ENCODE assay signal across 10 cellular contexts in the genomic region with DNA sequence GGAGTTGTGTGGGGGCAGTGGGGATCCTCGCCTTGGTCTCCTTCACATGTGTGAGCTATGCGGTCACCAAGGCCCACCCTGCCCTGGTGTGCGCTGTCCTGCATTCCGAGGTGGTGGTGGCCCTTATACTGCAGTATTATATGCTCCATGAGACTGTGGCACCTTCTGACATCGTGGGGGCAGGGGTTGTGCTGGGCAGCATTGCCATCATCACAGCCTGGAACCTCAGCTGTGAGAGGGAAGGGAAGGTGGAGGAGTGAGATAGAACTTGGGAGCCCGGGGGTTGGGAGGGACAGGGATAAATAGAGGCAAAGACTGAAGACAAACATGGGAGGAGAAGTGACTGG. TPM values are rescaled to one million over a fixed set of nuclear protein-coding genes. Genes with fewer than 3 reads are reported as not detected.
A peak's percentile ranks its signal among the peaks of the same experiment; 100 is the strongest.
DNase-seq lines count a peak whose midpoint lies in the region; TF ChIP-seq lines count a peak whose summit lies in the region.
"Not testable (repeated sequence)": the region's sequence is repeated elsewhere in the genome, so short reads cannot be mapped to it uniquely, and the experiment has no call there.
"Had no signal": no experiment of that assay in that cellular context is flagged by ENCODE, and none has a peak within 500 bp of the region (broad histone marks: within the 10 kb centered on the region; RNA-seq: fewer than 3 reads in every experiment).

No MANE protein-coding gene starts in this region.

- H3K4me1 Mint-ChIP-seq in Calu3 (ENCODE audit: low read depth, unreplicated experiment) (peaks cover 48% of the 10 kb centered on the region), MCF 10A (ENCODE audit: insufficient read depth, unreplicated experiment) (peaks cover 41% of the 10 kb centered on the region)
- H3K4me1 Mint-ChIP-seq in activated CD4-positive, alpha-beta memory T cell treated with anti-CD3 and anti-CD28 coated beads, Interleukin-2, amount 10 ng/mL, durations not matched to agents 7 days and 5 days: peaks cover 65% of the 10 kb centered on the region

- H3K9me3 Mint-ChIP-seq in Calu3 (ENCODE audit: low read depth, unreplicated experiment); activated CD4-positive, alpha-beta memory T cell treated with anti-CD3 and anti-CD28 coated beads, Interleukin-2, amount 10 ng/mL, durations not matched to agents 7 days and 5 days; MCF 10A (ENCODE audit: unreplicated experiment): not testable (repeated sequence)

- H3K9ac ChIP-seq in MM.1S (ENCODE audit: low read length): peak overlapping the region; percentile 95; the same call in 1 of the 2 replicates

- H3K4me3 Mint-ChIP-seq in Calu3 (ENCODE audit: low read depth, unreplicated experiment) (peak overlapping the region; percentile 93), MCF 10A (ENCODE audit: unreplicated experiment) (peak overlapping the region; percentile 79)
- H3K4me3 Mint-ChIP-seq in activated CD4-positive, alpha-beta memory T cell treated with anti-CD3 and anti-CD28 coated beads, Interleukin-2, amount 10 ng/mL, durations not matched to agents 7 days and 5 days: peak overlapping the region; percentile 87

- H3K9me3 ChIP-seq in MM.1S (replicated peaks; ENCODE audit: insufficient read depth, low read length); mesodermal cell (ENCODE audit: control insufficient read depth, low read length); prostate gland; tibial nerve: not testable (repeated sequence)

- H3F3A ChIP-seq in MM.1S (ENCODE audit: insufficient read depth, low read length): peaks cover 16% of the 10 kb centered on the region; the same call in 1 of the 2 replicates

- H3K27me3 ChIP-seq in MM.1S (replicated peaks; ENCODE audit: insufficient read depth, low read length); prostate gland (replicated peaks; ENCODE audit: insufficient read depth); tibial nerve: not testable (repeated sequence)

- TF ChIP-seq POLR2A in prostate gland (IDR thresholded peaks at IDR 0.05); tibial nerve (IDR thresholded peaks at IDR 0.05): not testable (repeated sequence)

- not testable (repeated sequence) for H3K36me3 ChIP-seq in MM.1S (replicated peaks; ENCODE audit: insufficient read depth, low read length); prostate gland; tibial nerve
- peaks cover 20% of the 10 kb centered on the region for H3K36me3 ChIP-seq in mesodermal cell (ENCODE audit: control insufficient read depth, insufficient read depth, low read length)

- peak overlapping the region; percentile 84; the same call in 1 of the 2 replicates for H3K4me3 ChIP-seq in MM.1S (ENCODE audit: low read length)
- H3K4me3 ChIP-seq in fibroblast of pulmonary artery (replicated peaks; ENCODE audit: low read depth, low read length): peak overlapping the region; percentile 85
- peak overlapping the region; percentile 60 for H3K4me3 ChIP-seq in mesodermal cell (ENCODE audit: extremely low read depth, insufficient read depth, low read length, poor library complexity, severe bottlenecking)
- H3K4me3 ChIP-seq in prostate gland: peak overlapping the region in 1 of 2 donors; percentile 63
- peak overlapping the region; percentile 42 to 71 (median 62) for H3K4me3 ChIP-seq in tibial nerve

- H3K9me2 ChIP-seq in MM.1S (replicated peaks; ENCODE audit: insufficient read depth, low read length): not testable (repeated sequence)

- BruUV-seq in Calu3 (replicated peaks; lab: Mats Ljungman, UMichigan); MCF 10A (replicated peaks; lab: Mats Ljungman, UMichigan): not testable (repeated sequence)

- H3K79me2 ChIP-seq in MM.1S (ENCODE audit: low read length): peaks cover 36% of the 10 kb centered on the region

- 43 to 100% methylated on average over 1 to 2 of the region's 6 CpGs for WGBS in mesodermal cell (ENCODE audit: insufficient coverage in 2 of 2), 2 experiments
- WGBS in prostate gland: 57% methylated on average over 6 of the region's 6 CpGs
- WGBS in tibial nerve, 2 donors: 66 to 69% methylated on average over 5 to 6 of the region's 6 CpGs

- POLR2A ChIA-PET in activated CD4-positive, alpha-beta memory T cell treated with anti-CD3 and anti-CD28 coated beads, Interleukin-2, amount 10 ng/mL, durations not matched to agents 7 days and 5 days (lab: Charles Lee): interaction anchor here (0.9 to 13.0 kb wide), 10 partner anchors 13 to 447 kb away, joined by 3 to 232 read pairs (median 24); a partner anchor contains a TSS
- POLR2A ChIA-PET in MCF 10A (lab: Yijun Ruan, JAX): interaction anchor here (0.6 to 5.1 kb wide), 9 partner anchors 23 to 657 kb away, joined by 3 to 90 read pairs (median 16); a partner anchor contains a TSS

- not testable (repeated sequence) for H2AFZ ChIP-seq in MM.1S (ENCODE audit: low read length)

- H3K4me1 ChIP-seq in MM.1S (ENCODE audit: low read length) (peaks cover 13% of the 10 kb centered on the region), mesodermal cell (ENCODE audit: control insufficient read depth, insufficient read depth, low read length, poor library complexity, severe bottlenecking) (peaks cover 39% of the 10 kb centered on the region), tibial nerve (peaks cover 0 to 64% (median 50%) of the 10 kb centered on the region in 4 donors)
- H3K4me1 ChIP-seq in prostate gland (replicated peaks): not testable (repeated sequence)

- DNase-seq in Calu3; MM.1S; activated CD4-positive, alpha-beta memory T cell treated with anti-CD3 and anti-CD28 coated beads, Interleukin-2, amount 10 ng/mL, durations not matched to agents 7 days and 5 days; MCF 10A (ENCODE audit: unreplicated experiment); fibroblast of pulmonary artery (ENCODE audit: low read depth); prostate gland (ENCODE audit: low spot score); tibial nerve (ENCODE audit: low spot score in 2 of 2): not testable (repeated sequence)

- H3K27ac ChIP-seq in MM.1S (ENCODE audit: low read length) (peak overlapping the region; percentile 90; the same call in 1 of the 2 replicates), mesodermal cell (ENCODE audit: low read depth, low read length, severe bottlenecking) (peak overlapping the region; percentile 99), prostate gland (peak overlapping the region; percentile 100), tibial nerve (peak overlapping the region; percentile 98 to 100 (median 99))

- intact Hi-C loops in Calu3 (cut with micrococcal nuclease; ENCODE audit: unreplicated experiment): not testable (repeated sequence)
- intact Hi-C loops in MCF 10A (cut with micrococcal nuclease) (loop anchor here (5.0 kb wide), 1 partner anchor 130 kb away; a partner anchor contains a TSS), prostate gland (cut with DNase I) (loop anchor here (10.0 kb wide), 2 partner anchors 128 to 202 kb away; a partner anchor contains a TSS)

- H4K20me1 ChIP-seq in MM.1S (ENCODE audit: insufficient read depth, low read length): not testable (repeated sequence)

- TF ChIP-seq CTCF in Calu3 (IDR thresholded peaks at IDR 0.05; ENCODE audit: unreplicated experiment); MM.1S (IDR thresholded peaks at IDR 0.05; ENCODE audit: low read length); MCF 10A (IDR thresholded peaks at IDR 0.05; ENCODE audit: unreplicated experiment); fibroblast of pulmonary artery (IDR thresholded peaks at IDR 0.05; ENCODE audit: low read length, missing control alignments); prostate gland (IDR thresholded peaks at IDR 0.05); tibial nerve (IDR thresholded peaks at IDR 0.05): not testable (repeated sequence)

- H3K27ac Mint-ChIP-seq in Calu3 (ENCODE audit: unreplicated experiment) (peak overlapping the region; percentile 96), MCF 10A (ENCODE audit: low read depth, unreplicated experiment) (peak overlapping the region; percentile 100)
- H3K27ac Mint-ChIP-seq in activated CD4-positive, alpha-beta memory T cell treated with anti-CD3 and anti-CD28 coated beads, Interleukin-2, amount 10 ng/mL, durations not matched to agents 7 days and 5 days: peak overlapping the region; percentile 98

- not testable (repeated sequence) for H3K27me3 Mint-ChIP-seq in Calu3 (ENCODE audit: unreplicated experiment); activated CD4-positive, alpha-beta memory T cell treated with anti-CD3 and anti-CD28 coated beads, Interleukin-2, amount 10 ng/mL, durations not matched to agents 7 days and 5 days; MCF 10A (ENCODE audit: insufficient read depth, unreplicated experiment)

- peak overlapping the region; percentile 60 for H3K4me2 ChIP-seq in MM.1S (ENCODE audit: low read depth, low read length)

- TF ChIP-seq EP300 in tibial nerve (IDR thresholded peaks at IDR 0.05): not testable (repeated sequence)

- H3K36me3 Mint-ChIP-seq in Calu3 (ENCODE audit: insufficient read depth, unreplicated experiment): peaks cover 63% of the 10 kb centered on the region
- H3K36me3 Mint-ChIP-seq in activated CD4-positive, alpha-beta memory T cell treated with anti-CD3 and anti-CD28 coated beads, Interleukin-2, amount 10 ng/mL, durations not matched to agents 7 days and 5 days (ENCODE audit: low read depth): peaks cover 34% of the 10 kb centered on the region
- peaks cover 45% of the 10 kb centered on the region for H3K36me3 Mint-ChIP-seq in MCF 10A (ENCODE audit: insufficient read depth, unreplicated experiment)

- CTCF ChIA-PET in Calu3 (lab: Charles Lee); activated CD4-positive, alpha-beta memory T cell treated with anti-CD3 and anti-CD28 coated beads, Interleukin-2, amount 10 ng/mL, durations not matched to agents 7 days and 5 days (lab: Charles Lee); MCF 10A (lab: Yijun Ruan, JAX): not testable (repeated sequence)

RNA-seq across cellular contexts. Expression of a gene that starts 1.5 kb away (rescaled TPM):
- total RNA-seq in Calu3 (2022) (89.0 and 99.3 TPM in 2 replicates), MCF 10A (2022) (89.6 and 107 TPM in 2 replicates), prostate gland (100 to 1,000 TPM in 1 of 2 donors, 10 to 100 TPM in 1; 79.7 to 217 TPM), tibial nerve (100 to 1,000 TPM in 3 of 4 donors, 10 to 100 TPM in 1; 87.0 to 163 (median 125) TPM)
- 100 to 1,000 TPM; 169 to 172 TPM for total RNA-seq in activated CD4-positive, alpha-beta memory T cell treated with anti-CD3 and anti-CD28 coated beads, Interleukin-2, amount 10 ng/mL, durations not matched to agents 7 days and 5 days
- 83.9 TPM for polyA plus RNA-seq in mesodermal cell (2013, experiment 1 of 2)
- 70.0 TPM for polyA plus RNA-seq in mesodermal cell (2013, experiment 2 of 2)

RNA-seq across cellular contexts. Expression of a gene that starts 1.5 kb away (rescaled TPM):
- not detected in 2 replicates for total RNA-seq in Calu3 (2022)
- total RNA-seq in activated CD4-positive, alpha-beta memory T cell treated with anti-CD3 and anti-CD28 coated beads, Interleukin-2, amount 10 ng/mL, durations not matched to agents 7 days and 5 days: not detected
- not detected in 2 replicates for total RNA-seq in MCF 10A (2022)
- not detected for polyA plus RNA-seq in mesodermal cell (2013, experiment 1 of 2)
- polyA plus RNA-seq in mesodermal cell (2013, experiment 2 of 2): not detected
- not detected for total RNA-seq in prostate gland
- not detected for total RNA-seq in tibial nerve
- total RNA-seq: T-helper 1 cell treated with Interleukin-12 subunit alpha and Interleukin-12 subunit beta and Interleukin-4 antibody, amounts not matched to agents 30 ng/mL and 1 ng/mL, for 36 hours had no signal
- polyA plus RNA-seq: small intestine had no signal

RNA-seq across cellular contexts. Expression of a gene that starts 3.3 kb away (rescaled TPM):
- 27.2 and 28.1 TPM in 2 replicates for total RNA-seq in Calu3 (2022)
- total RNA-seq in activated CD4-positive, alpha-beta memory T cell treated with anti-CD3 and anti-CD28 coated beads, Interleukin-2, amount 10 ng/mL, durations not matched to agents 7 days and 5 days: 10 to 100 TPM; 27.4 to 27.9 TPM
- total RNA-seq in MCF 10A (2022): 26.3 and 29.1 TPM in 2 replicates
- polyA plus RNA-seq in mesodermal cell (2013, experiment 1 of 2): 19.3 TPM
- polyA plus RNA-seq in mesodermal cell (2013, experiment 2 of 2): 17.7 TPM
- total RNA-seq in prostate gland: 10 to 100 TPM; 60.5 to 69.4 TPM
- total RNA-seq in tibial nerve: 10 to 100 TPM; 60.5 to 64.1 (median 63.0) TPM

RNA-seq across cellular contexts. Expression of a gene that starts 37.9 kb away (rescaled TPM):
- total RNA-seq in Calu3 (2022) (2.4 and 3.0 TPM in 2 replicates), MCF 10A (2022) (3.3 and 7.8 TPM in 2 replicates), prostate gland (10 to 100 TPM in 1 of 2 donors, 1 to 10 TPM in 1; 6.9 to 10.4 TPM), tibial nerve (10 to 100 TPM in 3 of 4 donors, 1 to 10 TPM in 1; 6.5 to 16.0 (median 13.5) TPM)
- 10 to 100 TPM; 13.0 to 14.6 TPM for total RNA-seq in activated CD4-positive, alpha-beta memory T cell treated with anti-CD3 and anti-CD28 coated beads, Interleukin-2, amount 10 ng/mL, durations not matched to agents 7 days and 5 days
- 10.3 TPM for polyA plus RNA-seq in mesodermal cell (2013, experiment 1 of 2)
- polyA plus RNA-seq in mesodermal cell (2013, experiment 2 of 2): 9.7 TPM

RNA-seq across cellular contexts. Expression of a gene that starts 43.4 kb away (rescaled TPM):
- total RNA-seq in Calu3 (2022): 1.2 and 2.1 TPM in 2 replicates
- 10 to 100 TPM in 1 of 2 experiments, 1 to 10 TPM in 1; 8.9 to 10.8 TPM for total RNA-seq in activated CD4-positive, alpha-beta memory T cell treated with anti-CD3 and anti-CD28 coated beads, Interleukin-2, amount 10 ng/mL, durations not matched to agents 7 days and 5 days
- 0.84 and 2.1 TPM in 2 replicates for total RNA-seq in MCF 10A (2022)
- 10.0 TPM for polyA plus RNA-seq in mesodermal cell (2013, experiment 1 of 2)
- 6.1 TPM for polyA plus RNA-seq in mesodermal cell (2013, experiment 2 of 2)
- 1 to 10 TPM; 1.2 to 4.2 TPM for total RNA-seq in prostate gland
- total RNA-seq in tibial nerve: 1 to 10 TPM; 1.5 to 3.3 (median 2.2) TPM
